In the genomic region with DNA sequence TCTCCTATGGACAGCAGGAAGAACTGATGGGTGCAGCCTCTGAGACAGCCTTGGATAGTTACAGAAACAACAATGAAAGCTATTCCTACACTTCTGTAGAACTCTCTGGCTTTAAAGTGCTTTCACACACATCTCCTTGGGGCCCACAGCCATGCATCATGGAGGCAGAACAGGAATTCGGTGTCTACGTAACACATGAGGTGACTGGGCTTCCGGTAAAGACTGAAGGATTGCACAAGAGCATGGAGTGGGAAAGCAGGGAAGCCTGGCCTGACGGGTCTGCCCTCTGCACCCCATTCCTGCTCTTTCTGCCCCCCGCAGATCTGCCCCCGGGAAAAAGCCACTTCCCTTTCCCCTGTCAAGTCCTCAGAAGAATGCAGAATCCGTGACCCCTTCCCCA, we compare ENCODE assay signal across 23 cellular contexts.
"Had no signal": no experiment of that assay in that cellular context is flagged by ENCODE, and none has a peak within 500 bp of the region (broad histone marks: within the 10 kb centered on the region; RNA-seq: fewer than 3 reads in every experiment).

No MANE protein-coding gene starts in this region.

- H3K4me1 Mint-ChIP-seq: nephron progenitor cell had no signal

- H3K9ac ChIP-seq: parathyroid adenoma had no signal

- DNase-seq: activated CD4-positive, alpha-beta T cell treated with anti-CD3 and anti-CD28 coated beads for 1 hour; activated CD4-positive, alpha-beta T cell treated with anti-CD3 and anti-CD28 coated beads, Interleukin-2, amount 50 U/mL, for 1 hour; activated T-cell treated with anti-CD3 and anti-CD28 coated beads, Interleukin-2, amount 50 U/mL, for 1 hour; brain microvascular endothelial cell; foreskin keratinocyte; glutamatergic neuron; hippocampal formation; left ventricle myocardium superior; mucosa of descending colon; nephron progenitor cell; right cardiac atrium; stimulated activated CD4-positive, alpha-beta T cell treated with anti-CD3 and anti-CD28 coated beads, Interleukin-2, amount 100 ng/mL, for 24 hours; stomach; transverse colon had no signal

- H2AFZ ChIP-seq: parathyroid adenoma had no signal

- H3K4me1 ChIP-seq: ascending aorta, foreskin keratinocyte, parathyroid adenoma, stomach, transverse colon, vagina had no signal

- ATAC-seq: activated naive CD4-positive, alpha-beta T cell treated with anti-CD3 and anti-CD28 coated beads, Interleukin-2, amount 50 U/mL, for 72 hours; foreskin keratinocyte; left ventricle myocardium superior; mucosa of descending colon; right cardiac atrium; stimulated activated effector memory CD8-positive, alpha-beta T cell treated with anti-CD3 and anti-CD28 coated beads, Interleukin-12 subunit alpha, Interleukin-12 subunit beta, amount 100 ng/mL, for 72 hours had no signal

- H3K9me3 ChIP-seq: ascending aorta, mucosa of descending colon, stomach, transverse colon, vagina had no signal

- H3K27ac Mint-ChIP-seq: activated naive CD4-positive, alpha-beta T cell treated with anti-CD3 and anti-CD28 coated beads, Interleukin-2, amount 50 U/mL, for 72 hours; memory B cell; nephron progenitor cell; stimulated activated effector memory CD8-positive, alpha-beta T cell treated with anti-CD3 and anti-CD28 coated beads, Interleukin-12 subunit alpha, Interleukin-12 subunit beta, amount 100 ng/mL, for 72 hours had no signal

- H3K4me3 ChIP-seq: ascending aorta, coronary artery, mucosa of descending colon, skin epidermis, stomach, transverse colon, vagina had no signal

- H3K9me3 Mint-ChIP-seq: activated naive CD4-positive, alpha-beta T cell treated with anti-CD3 and anti-CD28 coated beads, Interleukin-2, amount 50 U/mL, for 72 hours; central memory CD8-positive, alpha-beta T cell; memory B cell; nephron progenitor cell; stimulated activated effector memory CD8-positive, alpha-beta T cell treated with anti-CD3 and anti-CD28 coated beads, Interleukin-12 subunit alpha, Interleukin-12 subunit beta, amount 100 ng/mL, for 72 hours had no signal

- H3K27me3 ChIP-seq: ascending aorta, brain microvascular endothelial cell, transverse colon, vagina had no signal

- H3K36me3 ChIP-seq: ascending aorta, brain microvascular endothelial cell, stomach, transverse colon, vagina had no signal

- H3K27ac ChIP-seq: ascending aorta, brain microvascular endothelial cell, coronary artery, foreskin keratinocyte, parathyroid adenoma, skin epidermis, stomach, transverse colon, vagina had no signal

- H3K79me2 ChIP-seq: parathyroid adenoma had no signal

- H3K36me3 Mint-ChIP-seq: activated naive CD4-positive, alpha-beta T cell treated with anti-CD3 and anti-CD28 coated beads, Interleukin-2, amount 50 U/mL, for 72 hours; memory B cell; stimulated activated effector memory CD8-positive, alpha-beta T cell treated with anti-CD3 and anti-CD28 coated beads, Interleukin-12 subunit alpha, Interleukin-12 subunit beta, amount 100 ng/mL, for 72 hours had no signal

- H3K4me3 Mint-ChIP-seq: central memory CD8-positive, alpha-beta T cell; memory B cell; nephron progenitor cell; stimulated activated effector memory CD8-positive, alpha-beta T cell treated with anti-CD3 and anti-CD28 coated beads, Interleukin-12 subunit alpha, Interleukin-12 subunit beta, amount 100 ng/mL, for 72 hours had no signal
